26 cellular contexts compared by ENCODE assay signal in the genomic region with DNA sequence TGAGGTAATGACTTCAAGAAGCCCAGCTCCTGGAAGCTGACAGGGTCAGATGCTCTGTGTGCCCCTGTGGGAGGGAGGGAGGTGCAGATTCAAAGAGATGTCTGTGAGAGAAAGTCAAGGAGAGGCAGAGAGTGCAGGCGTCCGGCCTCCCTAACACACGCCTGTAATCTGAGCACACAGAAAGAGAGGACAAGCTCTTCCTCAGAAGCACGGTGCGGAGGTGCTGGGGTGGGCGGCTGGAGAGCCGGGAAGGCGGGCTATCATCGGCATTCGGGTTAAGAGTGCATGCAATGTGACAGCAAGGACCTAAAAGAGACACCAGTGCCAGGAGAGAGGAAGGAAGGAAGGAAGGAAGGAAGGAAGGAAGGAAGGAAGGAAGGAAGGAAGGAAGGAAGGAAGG.
A peak's percentile ranks its signal among the peaks of the same experiment; 100 is the strongest.
DNase-seq lines count a peak whose midpoint lies in the region; ATAC-seq and TF ChIP-seq lines count a peak whose summit lies in the region.
"Had no signal": no experiment of that assay in that cellular context is flagged by ENCODE, and none has a peak within 500 bp of the region (broad histone marks: within the 10 kb centered on the region; RNA-seq: fewer than 3 reads in every experiment).

No MANE protein-coding gene starts in this region.

- no peak overlapping the region for H3K9ac ChIP-seq in BLaER1 treated with 17β-estradiol and CSF1 and Interleukin-3, amounts not matched to agents 10 nM and 100 nM
- H3K9ac ChIP-seq: KMS-11 had no signal

- no peaks in the 10 kb centered on the region for H4K20me1 ChIP-seq in BLaER1 treated with 17β-estradiol and CSF1 and Interleukin-3, amounts not matched to agents 10 nM and 100 nM
- H4K20me1 ChIP-seq in OCI-LY7 (ENCODE audit: insufficient read depth, low read length): no peaks in the 10 kb centered on the region

- DNase-seq in SJCRH30 (peak; percentile 31 to 64), right cardiac atrium (peak in 1 of 3 donors; percentile 55), retina (peak; percentile 42), OCI-LY7 (ENCODE audit: low spot score) (no peak), germinal center (ENCODE audit: low spot score) (no peak)
- no peak for DNase-seq in activated CD4-positive, alpha-beta T cell treated with anti-CD3 and anti-CD28 coated beads for 36 hours
- DNase-seq: activated CD4-positive, alpha-beta T cell treated with anti-CD3 and anti-CD28 coated beads, Interleukin-2, amount 10 ng/mL, durations not matched to agents 7 days and 5 days; activated T-cell treated with anti-CD3 and anti-CD28 coated beads, Interleukin-2, amount 50 U/mL, for 4 hours; body of pancreas; DMS153; effector CD8-positive, alpha-beta T cell; erythroblast; head of caudate nucleus; MM.1S; NCI-H1417; NCI-H2029 treated with DMSO at 0.1 percent for 48 hours; NCI-H345; NCI-H774 had no signal

- no peaks in the 10 kb centered on the region for H3K4me1 Mint-ChIP-seq in activated CD4-positive, alpha-beta T cell treated with anti-CD3 and anti-CD28 coated beads for 36 hours
- H3K4me1 Mint-ChIP-seq: activated CD4-positive, alpha-beta T cell treated with anti-CD3 and anti-CD28 coated beads, Interleukin-2, amount 10 ng/mL, durations not matched to agents 7 days and 5 days had no signal

- WGBS in right cardiac atrium: 59% methylated on average over 10 of the region's 10 CpGs

- no peaks in the 10 kb centered on the region for H3K9me2 ChIP-seq in OCI-LY7 (ENCODE audit: insufficient read depth, low read length)

- no TSS peak for BruUV-seq in OCI-LY7 (replicated peaks; lab: Mats Ljungman, UMichigan)

- no peak overlapping the region for H3K4me3 ChIP-seq in BLaER1 treated with 17β-estradiol and CSF1 and Interleukin-3, amounts not matched to agents 10 nM and 100 nM
- peak overlapping the region; percentile 34 for H3K4me3 ChIP-seq in SJCRH30
- H3K4me3 ChIP-seq in right cardiac atrium (ENCODE audit: low read length): no peak overlapping the region
- H3K4me3 ChIP-seq in OCI-LY7 (ENCODE audit: low read depth, low read length, poor library complexity, severe bottlenecking): no peak overlapping the region
- H3K4me3 ChIP-seq: body of pancreas, thoracic aorta had no signal

- H3K79me2 ChIP-seq in OCI-LY7 (ENCODE audit: insufficient read depth, low read depth, low read length): no peaks in the 10 kb centered on the region

- intact Hi-C loops in right cardiac atrium (cut with DNase I) (no loop called here), OCI-LY7 (cut with micrococcal nuclease; ENCODE audit: unreplicated experiment) (loop anchor here (5.0 kb wide), 1 partner anchor 95 kb away; no protein-coding TSS in a partner anchor)
- intact Hi-C loops in activated CD4-positive, alpha-beta T cell treated with anti-CD3 and anti-CD28 coated beads for 36 hours (cut with DNase I, micrococcal nuclease): no loop called here

- POLR2A ChIA-PET in activated CD4-positive, alpha-beta T cell treated with anti-CD3 and anti-CD28 coated beads for 36 hours (lab: Charles Lee): interaction anchor here (0.6 kb wide), 1 partner anchor 50 kb away, joined by 6 read pairs; no protein-coding TSS in a partner anchor
- POLR2A ChIA-PET in OCI-LY7 (lab: Charles Lee): interaction anchor here (0.6 to 1.8 kb wide), 3 partner anchors 13 to 214 kb away, joined by 3 to 5 read pairs (median 4); no protein-coding TSS in a partner anchor

- H3K27ac ChIP-seq in BLaER1 treated with 17β-estradiol and CSF1 and Interleukin-3, amounts not matched to agents 10 nM and 100 nM: peak overlapping the region in 1 of 11 experiments; percentile 26; a peak in 3 of 22 replicates
- H3K27ac ChIP-seq in SJCRH30 (no peak overlapping the region), right cardiac atrium (ENCODE audit: low read length) (no peak overlapping the region), OCI-LY7 (ENCODE audit: low read depth, low read length, poor library complexity, severe bottlenecking) (no peak overlapping the region)
- H3K27ac ChIP-seq: body of pancreas, KMS-11, neutrophil, thoracic aorta had no signal

- TF ChIP-seq CTCF in OCI-LY7 (conservative IDR thresholded peaks at IDR 0.05; ENCODE audit: low read length): no peak

- peak overlapping the region in 7 of 11 experiments; percentile 22 to 53 (median 43); a peak in 11 of 22 replicates for H3K4me2 ChIP-seq in BLaER1 treated with 17β-estradiol and CSF1 and Interleukin-3, amounts not matched to agents 10 nM and 100 nM
- no peak overlapping the region for H3K4me2 ChIP-seq in OCI-LY7 (ENCODE audit: low read length)
- H3K4me2 ChIP-seq: KMS-11 had no signal

- peaks cover 0 to 16% (median 9%) of the 10 kb centered on the region in 10 experiments; a peak in 12 of 20 replicates for H3K4me1 ChIP-seq in BLaER1 treated with 17β-estradiol and CSF1 and Interleukin-3, amounts not matched to agents 10 nM and 100 nM
- H3K4me1 ChIP-seq in SJCRH30 (no peaks in the 10 kb centered on the region), right cardiac atrium (ENCODE audit: control insufficient read depth, insufficient read depth, low read length) (peaks cover 6% of the 10 kb centered on the region), OCI-LY7 (ENCODE audit: insufficient read depth, low read length, poor library complexity, severe bottlenecking) (no peaks in the 10 kb centered on the region)

- no peaks in the 10 kb centered on the region for H3K36me3 Mint-ChIP-seq in activated CD4-positive, alpha-beta T cell treated with anti-CD3 and anti-CD28 coated beads for 36 hours (ENCODE audit: low read depth)

- H3K9me3 Mint-ChIP-seq in activated CD4-positive, alpha-beta T cell treated with anti-CD3 and anti-CD28 coated beads for 36 hours (ENCODE audit: low read depth): no peaks in the 10 kb centered on the region
- H3K9me3 Mint-ChIP-seq: activated CD4-positive, alpha-beta T cell treated with anti-CD3 and anti-CD28 coated beads, Interleukin-2, amount 10 ng/mL, durations not matched to agents 7 days and 5 days; activated T-cell treated with anti-CD3 and anti-CD28 coated beads, Interleukin-2, amount 50 U/mL, for 4 hours had no signal

- H2AFZ ChIP-seq in OCI-LY7 (ENCODE audit: low read length): no peak overlapping the region

- H3K27ac Mint-ChIP-seq in activated CD4-positive, alpha-beta T cell treated with anti-CD3 and anti-CD28 coated beads for 36 hours: no peak overlapping the region
- H3K27ac Mint-ChIP-seq: activated CD4-positive, alpha-beta T cell treated with anti-CD3 and anti-CD28 coated beads, Interleukin-2, amount 10 ng/mL, durations not matched to agents 7 days and 5 days; B cell; progenitor cell of endocrine pancreas; stimulated activated naive CD8-positive, alpha-beta T cell treated with anti-CD3 and anti-CD28 coated beads, Interleukin-15, Interleukin-2, amounts not matched to agents 100 ng/mL and 50 ng/mL, for 24 hours had no signal

- CTCF ChIA-PET in activated CD4-positive, alpha-beta T cell treated with anti-CD3 and anti-CD28 coated beads for 36 hours (lab: Charles Lee): interaction anchor here (1.0 kb wide), 1 partner anchor 32 kb away, joined by 3 read pairs; no protein-coding TSS in a partner anchor
- CTCF ChIA-PET in OCI-LY7 (lab: Charles Lee; ENCODE audit: unreplicated experiment): interaction anchor here (0.8 kb wide), 1 partner anchor 233 kb away, joined by 3 read pairs; no protein-coding TSS in a partner anchor

- H3K4me3 Mint-ChIP-seq in activated CD4-positive, alpha-beta T cell treated with anti-CD3 and anti-CD28 coated beads for 36 hours: no peak overlapping the region
- H3K4me3 Mint-ChIP-seq: activated CD4-positive, alpha-beta T cell treated with anti-CD3 and anti-CD28 coated beads, Interleukin-2, amount 10 ng/mL, durations not matched to agents 7 days and 5 days; activated T-cell treated with anti-CD3 and anti-CD28 coated beads, Interleukin-2, amount 50 U/mL, for 4 hours; B cell; stimulated activated naive CD8-positive, alpha-beta T cell treated with anti-CD3 and anti-CD28 coated beads, Interleukin-15, Interleukin-2, amounts not matched to agents 100 ng/mL and 50 ng/mL, for 24 hours had no signal

- peaks cover 0 to 3% (median 0%) of the 10 kb centered on the region in 11 experiments; a peak in 1 of 22 replicates for H3K9me3 ChIP-seq in BLaER1 treated with 17β-estradiol and CSF1 and Interleukin-3, amounts not matched to agents 10 nM and 100 nM (replicated peaks in 1 of 11)
- H3K9me3 ChIP-seq in SJCRH30 (replicated peaks) (0 out of 2 replicates have a peak, but pooled peaks cover 3% of the 10 kb centered on the region), right cardiac atrium (ENCODE audit: control insufficient read depth, low read length) (no peaks in the 10 kb centered on the region), OCI-LY7 (ENCODE audit: low read length) (no peaks in the 10 kb centered on the region)
- H3K9me3 ChIP-seq: body of pancreas, neutrophil, thoracic aorta had no signal

- ATAC-seq in right cardiac atrium (peak; percentile 12 to 18), HG03520 (IDR thresholded peaks at IDR 0.05; ENCODE audit: unreplicated experiment) (no peak)
- no peak for ATAC-seq in activated CD4-positive, alpha-beta T cell treated with anti-CD3 and anti-CD28 coated beads for 36 hours
- ATAC-seq: activated T-cell treated with anti-CD3 and anti-CD28 coated beads, Interleukin-2, amount 50 U/mL, for 4 hours; body of pancreas had no signal

- H3K27me3 Mint-ChIP-seq in activated CD4-positive, alpha-beta T cell treated with anti-CD3 and anti-CD28 coated beads for 36 hours: peaks cover 2% of the 10 kb centered on the region
- H3K27me3 Mint-ChIP-seq: stimulated activated naive CD8-positive, alpha-beta T cell treated with anti-CD3 and anti-CD28 coated beads, Interleukin-15, Interleukin-2, amounts not matched to agents 100 ng/mL and 50 ng/mL, for 24 hours had no signal

- H3K27me3 ChIP-seq in BLaER1 treated with 17β-estradiol and CSF1 and Interleukin-3, amounts not matched to agents 10 nM and 100 nM: 0 out of 22 replicates have a peak, but pooled peaks cover 0 to 5% (median 0%) of the 10 kb centered on the region in 11 experiments
- H3K27me3 ChIP-seq in SJCRH30: no peaks in the 10 kb centered on the region
- H3K27me3 ChIP-seq in right cardiac atrium (ENCODE audit: control insufficient read depth, insufficient read depth): no peaks in the 10 kb centered on the region
- H3K27me3 ChIP-seq: body of pancreas, neutrophil had no signal

- H3K36me3 ChIP-seq in BLaER1 treated with 17β-estradiol and CSF1 and Interleukin-3, amounts not matched to agents 10 nM and 100 nM: no peaks in the 10 kb centered on the region
- H3K36me3 ChIP-seq in SJCRH30 (no peaks in the 10 kb centered on the region), OCI-LY7 (ENCODE audit: insufficient read depth, low read length) (no peaks in the 10 kb centered on the region)
- H3K36me3 ChIP-seq: neutrophil, thoracic aorta had no signal

Comparison
In these comparisons a context has a peak if more than half of its experiments do, and no peak if none do; other contexts are left out.
1. DNase-seq: peak in SJCRH30 (2 of 2) and retina (single experiment); none in activated CD4-positive, alpha-beta T cell treated with anti-CD3 and anti-CD28 coated beads for 36 hours (single experiment), OCI-LY7 (single experiment) and germinal center (single experiment).
2. ATAC-seq: peak in right cardiac atrium (2 of 2); none in activated CD4-positive, alpha-beta T cell treated with anti-CD3 and anti-CD28 coated beads for 36 hours (single experiment) and HG03520 (single experiment).